1 cellular context compared by ENCODE assay signal in the genomic region with DNA sequence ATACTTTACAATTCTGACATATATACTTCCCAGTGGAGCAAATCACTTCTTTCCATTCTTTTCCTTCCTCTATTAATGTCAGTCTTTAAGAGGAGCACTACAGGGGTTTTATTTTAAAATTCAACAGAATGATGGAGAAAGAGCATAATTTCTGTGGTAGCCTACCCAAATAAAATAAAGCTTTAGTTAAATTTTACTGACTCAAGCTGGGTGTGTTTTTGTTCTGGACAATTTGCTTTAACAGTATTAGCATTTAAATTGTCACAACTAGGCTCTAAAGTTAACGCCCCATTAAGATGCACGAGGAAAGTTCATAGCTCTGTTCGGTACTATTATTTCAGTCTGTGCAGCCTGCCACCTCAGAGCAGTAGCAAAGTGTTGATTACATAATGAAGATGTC.
TF ChIP-seq lines count a peak whose summit lies in the region.

No MANE protein-coding gene starts in this region.

TF ChIP-seq in GM12878, 131 proteins besides CTCF, POLR2A, EP300 and RAD21:
- TF ChIP-seq ZNF24 (IDR thresholded peaks at IDR 0.05) (no peak), NRF1 (conservative IDR thresholded peaks at IDR 0.05; ENCODE audit: low read depth, low read length) (no peak), KAT2A (conservative IDR thresholded peaks at IDR 0.05; ENCODE audit: control insufficient read depth, low read depth, low read length) (no peak), DPF2 (IDR thresholded peaks at IDR 0.05) (no peak)
